Comparison of ENCODE assay signal across 21 cellular contexts in genomic region chr22:43235445-43236400, GRCh38.
"Had no signal": no experiment of that assay in that cellular context is flagged by ENCODE, and none has a peak within 500 bp of the region (broad histone marks: within the 10 kb centered on the region; RNA-seq: fewer than 3 reads in every experiment).

No MANE protein-coding gene starts in this region.

- H3K27ac Mint-ChIP-seq: activated naive CD4-positive, alpha-beta T cell treated with anti-CD3 and anti-CD28 coated beads, Interleukin-2, amount 50 U/mL, for 72 hours; natural killer cell treated with Interleukin-12 subunit alpha and Interleukin-12 subunit beta and Interleukin-15 and Interleukin-18, amount 100 ng/mL, for 72 hours; stimulated activated memory B cell treated with anti-CD40 and anti-IgM and Interleukin-4, amounts not matched to agents 10 μg/mL and 1 μg/mL and 100 μg/mL, for 72 hours had no signal

- H3K4me3 Mint-ChIP-seq: immature natural killer cell; natural killer cell treated with Interleukin-12 subunit alpha and Interleukin-12 subunit beta and Interleukin-15 and Interleukin-18, amount 100 ng/mL, for 72 hours; stimulated activated memory B cell treated with anti-CD40 and anti-IgM and Interleukin-4, amounts not matched to agents 10 μg/mL and 1 μg/mL and 100 μg/mL, for 72 hours had no signal

- H2AFZ ChIP-seq: hepatocyte had no signal

- H3K79me2 ChIP-seq: hepatocyte had no signal

- H3K36me3 Mint-ChIP-seq: activated naive CD4-positive, alpha-beta T cell treated with anti-CD3 and anti-CD28 coated beads, Interleukin-2, amount 50 U/mL, for 72 hours; immature natural killer cell; natural killer cell treated with Interleukin-12 subunit alpha and Interleukin-12 subunit beta and Interleukin-15 and Interleukin-18, amount 100 ng/mL, for 72 hours; stimulated activated memory B cell treated with anti-CD40 and anti-IgM and Interleukin-4, amounts not matched to agents 10 μg/mL and 1 μg/mL and 100 μg/mL, for 72 hours had no signal

- ATAC-seq: activated naive CD4-positive, alpha-beta T cell treated with anti-CD3 and anti-CD28 coated beads, Interleukin-2, amount 50 U/mL, for 72 hours; esophagus mucosa; natural killer cell treated with Interleukin-12 subunit alpha and Interleukin-12 subunit beta and Interleukin-15 and Interleukin-18, amount 100 ng/mL, for 72 hours; sciatic nerve; stimulated activated memory B cell treated with anti-CD40 and anti-IgM and Interleukin-4, amounts not matched to agents 10 μg/mL and 1 μg/mL and 100 μg/mL, for 72 hours had no signal

- H3K36me3 ChIP-seq: left lung, stomach, suprapubic skin, transverse colon, uterus had no signal

- H3K27me3 ChIP-seq: hepatocyte, left lung, uterus had no signal

- H3K27ac ChIP-seq: hepatocyte, left lung, stomach, suprapubic skin, transverse colon, uterus, VCaP had no signal

- DNase-seq: activated CD4-positive, alpha-beta T cell treated with anti-CD3 and anti-CD28 coated beads, Interleukin-2, amount 50 U/mL, for 1 hour; activated CD4-positive, CD25-positive, alpha-beta regulatory T cell treated with anti-CD3 and anti-CD28 coated beads, Interleukin-2, amount 50 U/mL, for 72 hours; activated gamma-delta T cell treated with Interleukin-2 at 50 U/mL for 16 hours; activated T-cell treated with anti-CD3 and anti-CD28 coated beads, Interleukin-2, amount 50 U/mL, for 1 hour; effector CD4-positive, alpha-beta T cell; foreskin melanocyte; immature natural killer cell; stimulated activated CD4-positive, alpha-beta T cell treated with anti-CD3 and anti-CD28 coated beads, Interleukin-15, amount 100 ng/mL, for 24 hours; transverse colon; uterus had no signal

- H3K9me3 ChIP-seq: left lung, stomach, suprapubic skin, transverse colon, uterus had no signal

- H3K4me1 ChIP-seq: suprapubic skin, transverse colon had no signal

- H3K4me2 ChIP-seq: hepatocyte, smooth muscle cell had no signal

- H3K4me3 ChIP-seq: hepatocyte, left lung, smooth muscle cell, stomach, suprapubic skin, transverse colon, uterus had no signal

- H3K9me3 Mint-ChIP-seq: activated naive CD4-positive, alpha-beta T cell treated with anti-CD3 and anti-CD28 coated beads, Interleukin-2, amount 50 U/mL, for 72 hours; natural killer cell treated with Interleukin-12 subunit alpha and Interleukin-12 subunit beta and Interleukin-15 and Interleukin-18, amount 100 ng/mL, for 72 hours; stimulated activated memory B cell treated with anti-CD40 and anti-IgM and Interleukin-4, amounts not matched to agents 10 μg/mL and 1 μg/mL and 100 μg/mL, for 72 hours had no signal
